9 cellular contexts compared by ENCODE assay signal in the genomic region with DNA sequence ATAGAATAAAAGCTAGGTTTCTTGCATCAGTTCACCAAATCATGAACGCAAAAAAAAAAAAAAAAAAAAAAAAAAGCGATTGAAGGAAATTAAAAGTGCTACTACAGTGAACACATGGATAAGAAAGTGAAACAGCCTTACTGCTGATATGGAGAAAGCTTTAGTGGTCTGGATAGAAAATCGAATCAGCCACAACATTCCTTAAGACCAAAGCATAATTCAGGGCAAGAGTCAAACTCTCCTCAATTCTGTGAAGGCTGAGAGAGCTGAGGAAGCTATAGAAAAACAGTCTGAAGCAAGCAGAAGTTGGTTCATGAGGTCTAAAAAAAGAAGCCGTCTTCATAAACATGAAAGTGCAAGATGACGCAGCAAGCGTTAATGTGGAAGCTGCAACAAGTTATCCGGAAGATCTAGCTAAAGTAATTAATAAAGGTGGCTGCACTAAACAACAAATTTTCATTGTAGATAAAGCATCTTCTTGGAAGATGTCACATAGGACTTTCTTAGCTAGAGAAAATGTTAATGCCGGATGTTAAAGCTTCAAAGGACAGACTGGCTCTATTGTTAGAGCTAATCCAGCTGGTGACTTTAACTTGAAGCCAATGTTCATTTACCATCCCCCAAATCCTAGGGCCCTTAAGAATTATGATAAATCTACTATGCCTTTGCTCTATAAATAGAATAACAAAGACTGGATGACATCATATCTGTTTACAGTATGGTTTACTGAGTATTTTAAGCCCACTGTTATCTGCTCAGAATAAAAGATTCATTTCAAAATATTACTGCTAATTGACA. TPM values are rescaled to one million over a fixed set of nuclear protein-coding genes. Genes with fewer than 3 reads are reported as not detected.
A peak's percentile ranks its signal among the peaks of the same experiment; 100 is the strongest.
DNase-seq lines count a peak whose midpoint lies in the region; ATAC-seq, FAIRE-seq and TF ChIP-seq lines count a peak whose summit lies in the region.
"Had no signal": no experiment of that assay in that cellular context is flagged by ENCODE, and none has a peak within 500 bp of the region (broad histone marks: within the 10 kb centered on the region; RNA-seq: fewer than 3 reads in every experiment).

No MANE protein-coding gene starts in this region.

- H3K27ac ChIP-seq in astrocyte (ENCODE audit: low read depth, low read length) = peak overlapping the region; percentile 48

- TF ChIP-seq CTCF in astrocyte (IDR thresholded peaks at IDR 0.05; ENCODE audit: insufficient read depth, low read depth, low read length) (no peak), mesothelial cell of epicardium (IDR thresholded peaks at IDR 0.05; ENCODE audit: unreplicated experiment) (no peak)

- peaks cover 41% of the 10 kb centered on the region for H3K4me1 Mint-ChIP-seq in astrocyte (ENCODE audit: low read depth, unreplicated experiment)
- H3K4me1 Mint-ChIP-seq in mesothelial cell of epicardium = peaks cover 34% of the 10 kb centered on the region

- H3K4me1 ChIP-seq in astrocyte (ENCODE audit: insufficient read depth, low read length) = peaks cover 22% of the 10 kb centered on the region

- H3K9me3 Mint-ChIP-seq in astrocyte (ENCODE audit: unreplicated experiment) (peaks cover under 1% of the 10 kb centered on the region), mesothelial cell of epicardium (no peaks in the 10 kb centered on the region)

- no peaks in the 10 kb centered on the region for H3K36me3 ChIP-seq in astrocyte (ENCODE audit: insufficient read depth, low read length)

- H2AFZ ChIP-seq in astrocyte (ENCODE audit: low read depth, low read length) = no peak overlapping the region

- H3K4me3 Mint-ChIP-seq in astrocyte (ENCODE audit: unreplicated experiment) (peak overlapping the region; percentile 66), mesothelial cell of epicardium (no peak overlapping the region)

- H3K27me3 ChIP-seq in astrocyte (ENCODE audit: insufficient read depth, low read length) = no peaks in the 10 kb centered on the region

- no peaks in the 10 kb centered on the region for H4K20me1 ChIP-seq in astrocyte (ENCODE audit: insufficient read depth, low read length)

- ATAC-seq in HG02885 (IDR thresholded peaks at IDR 0.05; ENCODE audit: poor library complexity, unreplicated experiment) = peak; percentile 42
- no peak for ATAC-seq in GM19455 (IDR thresholded peaks at IDR 0.05; ENCODE audit: unreplicated experiment)
- ATAC-seq in GM19397 (IDR thresholded peaks at IDR 0.05; ENCODE audit: unreplicated experiment) = no peak

- H3K9ac ChIP-seq in astrocyte (ENCODE audit: low read length) = peak overlapping the region; percentile 55

- peak overlapping the region; percentile 73 for H3K4me2 ChIP-seq in astrocyte (ENCODE audit: low read length)

- H3K36me3 Mint-ChIP-seq in astrocyte (ENCODE audit: low read depth, unreplicated experiment) (peaks cover 2% of the 10 kb centered on the region), mesothelial cell of epicardium (no peaks in the 10 kb centered on the region)

- peak; percentile 88 for FAIRE-seq in astrocyte (lab: Jason Lieb, UNC)

- no peaks in the 10 kb centered on the region for H3K27me3 Mint-ChIP-seq in astrocyte (ENCODE audit: low read depth, unreplicated experiment)
- no peaks in the 10 kb centered on the region for H3K27me3 Mint-ChIP-seq in mesothelial cell of epicardium (ENCODE audit: low read depth)

- peak overlapping the region; percentile 2 for H3K4me3 ChIP-seq in astrocyte (ENCODE audit: insufficient read depth, low read depth, low read length)

- peaks cover 3% of the 10 kb centered on the region for H3K79me2 ChIP-seq in astrocyte (ENCODE audit: insufficient read depth, low read length)

- no peaks in the 10 kb centered on the region for H3K9me3 ChIP-seq in astrocyte (ENCODE audit: insufficient read depth, low read depth, low read length)

- DNase-seq in AG08395 (ENCODE audit: low spot score) (peak; percentile 12), astrocyte (ENCODE audit: low read depth) (peak; percentile 87), mesothelial cell of epicardium (ENCODE audit: low spot score in 2 of 2, unreplicated experiment in 2 of 2) (no peak), mesenteric fat pad (ENCODE audit: low spot score) (no peak), SW480 (ENCODE audit: low spot score) (no peak)
- DNase-seq: NCI-H524 treated with DMSO at 0.1 percent for 48 hours had no signal

- peak overlapping the region; percentile 85 for H3K27ac Mint-ChIP-seq in astrocyte (ENCODE audit: unreplicated experiment)
- peak overlapping the region; percentile 2 for H3K27ac Mint-ChIP-seq in mesothelial cell of epicardium

RNA-seq across cellular contexts. Expression of a gene that starts 19.2 kb away (rescaled TPM):
- total RNA-seq in astrocyte (46.9 and 57.7 TPM in 2 replicates), mesothelial cell of epicardium (14.8 to 17.2 TPM (median 15.8 TPM) in 3 replicates), mesenteric fat pad (3.3 TPM)

Comparison
In these comparisons a context has a peak if more than half of its experiments do, and no peak if none do; other contexts are left out.
1. DNase-seq: peak in AG08395 (single experiment) and astrocyte (single experiment); none in mesothelial cell of epicardium (0 of 2), mesenteric fat pad (single experiment) and SW480 (single experiment).